In the genomic region with DNA sequence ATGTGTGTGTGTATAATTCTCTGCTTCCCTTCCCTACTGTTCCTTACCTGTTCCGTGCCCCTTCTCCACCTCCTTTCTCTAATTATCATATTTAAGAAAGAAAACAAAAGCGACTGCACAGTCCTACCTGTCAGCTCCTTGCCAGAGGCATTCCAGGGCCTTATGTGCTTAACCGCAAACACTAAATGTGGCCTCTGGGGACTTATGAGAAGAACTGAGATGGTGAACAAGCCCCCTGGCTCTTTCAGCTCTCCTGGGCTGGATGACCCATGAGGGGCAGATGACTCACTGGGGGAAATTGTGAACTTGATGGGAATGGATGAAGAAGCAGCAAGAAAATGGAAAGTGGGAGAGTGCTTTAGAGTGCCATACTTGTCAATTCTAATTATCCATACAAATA, we compare ENCODE assay signal across 20 cellular contexts.
A peak's percentile ranks its signal among the peaks of the same experiment; 100 is the strongest.
DNase-seq lines count a peak whose midpoint lies in the region; ATAC-seq and TF ChIP-seq lines count a peak whose summit lies in the region.
"Had no signal": no experiment of that assay in that cellular context is flagged by ENCODE, and none has a peak within 500 bp of the region (broad histone marks: within the 10 kb centered on the region; RNA-seq: fewer than 3 reads in every experiment).

No MANE protein-coding gene starts in this region.

- H3K36me3 ChIP-seq in kidney epithelial cell (ENCODE audit: control insufficient read depth, insufficient read depth, low read length) = no peaks in the 10 kb centered on the region

- H3K27me3 ChIP-seq in kidney epithelial cell (ENCODE audit: control insufficient read depth, insufficient read depth, low read length) = no peaks in the 10 kb centered on the region

- H3K4me3 ChIP-seq in kidney epithelial cell (ENCODE audit: low read depth, low read length) = no peak overlapping the region
- H3K4me3 ChIP-seq: SK-N-MC had no signal

- peak; percentile 9 for DNase-seq in ELF-1 (ENCODE audit: low read depth, low spot score)
- DNase-seq in HT1080 (ENCODE audit: low read depth) = peak; percentile 24
- peak; percentile 30 for DNase-seq in astrocyte of the hippocampus (ENCODE audit: low read depth, low spot score)
- peak; percentile 23 for DNase-seq in kidney epithelial cell (ENCODE audit: low read depth)
- no peak for DNase-seq in C1 segment of cervical spinal cord (lab: John Stamatoyannopoulos, UW)
- DNase-seq: CD4-positive, alpha-beta T cell; COR-L47; GF-D8; H9; HFFc6; MV-4-11; NCI-H1105 treated with DMSO at 0.1 percent for 48 hours; NCI-H1694 treated with DMSO at 0.1 percent for 48 hours; NCI-H2081 treated with DMSO at 0.1 percent for 48 hours; NCI-H748 treated with DMSO at 0.1 percent for 48 hours; SHP77 treated with DMSO at 0.1 percent for 48 hours had no signal

- ATAC-seq in HG02642 (IDR thresholded peaks at IDR 0.05; ENCODE audit: poor library complexity, unreplicated experiment) (no peak), GM21723 (IDR thresholded peaks at IDR 0.05; ENCODE audit: unreplicated experiment) (no peak), GM19351 (IDR thresholded peaks at IDR 0.05; ENCODE audit: unreplicated experiment) (no peak)

- TF ChIP-seq CTCF in kidney epithelial cell (IDR thresholded peaks at IDR 0.05; ENCODE audit: insufficient read depth, low read length, poor library complexity, severe bottlenecking) = no peak

Comparison
In these comparisons a context has a peak if more than half of its experiments do, and no peak if none do; other contexts are left out.
1. DNase-seq: peak in ELF-1 (single experiment), HT1080 (single experiment), astrocyte of the hippocampus (single experiment) and kidney epithelial cell (single experiment); none in C1 segment of cervical spinal cord (0 of 14).